In the genomic region with DNA sequence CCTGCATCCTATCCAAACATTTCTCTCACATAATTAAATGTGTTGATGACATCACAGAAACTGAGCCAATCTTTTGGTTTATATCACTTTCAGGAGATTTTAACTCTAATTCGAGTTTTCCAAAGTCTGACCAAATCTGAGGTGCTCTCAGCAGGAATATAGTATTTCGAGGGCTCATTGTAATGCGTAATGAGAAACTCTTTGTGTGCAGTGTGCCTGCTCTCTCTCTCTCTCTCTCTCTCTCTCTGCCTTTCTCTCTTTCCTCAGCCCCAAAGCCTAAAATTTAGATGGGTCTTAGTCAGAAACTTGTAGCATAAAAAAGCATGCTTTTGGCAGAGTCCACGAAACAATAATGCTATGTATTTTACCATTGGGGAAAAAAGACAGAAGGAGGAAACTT, we compare ENCODE assay signal across 2 cellular contexts.
TF ChIP-seq lines count a peak whose summit lies in the region.

No MANE protein-coding gene starts in this region.

TF ChIP-seq in HepG2, 621 proteins besides CTCF, POLR2A, EP300 and RAD21 (continued from another document):
- no peak for TF ChIP-seq ZNF772 (CRISPR knock-in tag; IDR thresholded peaks at IDR 0.05)

TF ChIP-seq in K562, 482 proteins besides CTCF, POLR2A, EP300 and RAD21 (continued from another document):
- TF ChIP-seq, protein P1, sequence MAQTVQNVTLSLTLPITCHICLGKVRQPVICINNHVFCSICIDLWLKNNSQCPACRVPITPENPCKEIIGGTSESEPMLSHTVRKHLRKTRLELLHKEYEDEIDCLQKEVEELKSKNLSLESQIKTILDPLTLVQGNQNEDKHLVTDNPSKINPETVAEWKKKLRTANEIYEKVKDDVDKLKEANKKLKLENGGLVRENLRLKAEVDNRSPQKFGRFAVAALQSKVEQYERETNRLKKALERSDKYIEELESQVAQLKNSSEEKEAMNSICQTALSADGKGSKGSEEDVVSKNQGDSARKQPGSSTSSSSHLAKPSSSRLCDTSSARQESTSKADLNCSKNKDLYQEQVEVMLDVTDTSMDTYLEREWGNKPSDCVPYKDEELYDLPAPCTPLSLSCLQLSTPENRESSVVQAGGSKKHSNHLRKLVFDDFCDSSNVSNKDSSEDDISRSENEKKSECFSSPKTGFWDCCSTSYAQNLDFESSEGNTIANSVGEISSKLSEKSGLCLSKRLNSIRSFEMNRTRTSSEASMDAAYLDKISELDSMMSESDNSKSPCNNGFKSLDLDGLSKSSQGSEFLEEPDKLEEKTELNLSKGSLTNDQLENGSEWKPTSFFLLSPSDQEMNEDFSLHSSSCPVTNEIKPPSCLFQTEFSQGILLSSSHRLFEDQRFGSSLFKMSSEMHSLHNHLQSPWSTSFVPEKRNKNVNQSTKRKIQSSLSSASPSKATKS (CRISPR knock-in tag; IDR thresholded peaks at IDR 0.05) = no peak
- TF ChIP-seq MTA1 (IDR thresholded peaks at IDR 0.05; ENCODE audit: borderline replicate concordance) = no peak
- no peak for TF ChIP-seq MBD2 (IDR thresholded peaks at IDR 0.05; ENCODE audit: borderline replicate concordance, low read depth)
- TF ChIP-seq TFAM (CRISPR knock-in tag; conservative IDR thresholded peaks at IDR 0.05) = no peak
- TF ChIP-seq ZNF263 (CRISPR knock-in tag; IDR thresholded peaks at IDR 0.05; ENCODE audit: borderline replicate concordance) = no peak
- TF ChIP-seq, protein P2, sequence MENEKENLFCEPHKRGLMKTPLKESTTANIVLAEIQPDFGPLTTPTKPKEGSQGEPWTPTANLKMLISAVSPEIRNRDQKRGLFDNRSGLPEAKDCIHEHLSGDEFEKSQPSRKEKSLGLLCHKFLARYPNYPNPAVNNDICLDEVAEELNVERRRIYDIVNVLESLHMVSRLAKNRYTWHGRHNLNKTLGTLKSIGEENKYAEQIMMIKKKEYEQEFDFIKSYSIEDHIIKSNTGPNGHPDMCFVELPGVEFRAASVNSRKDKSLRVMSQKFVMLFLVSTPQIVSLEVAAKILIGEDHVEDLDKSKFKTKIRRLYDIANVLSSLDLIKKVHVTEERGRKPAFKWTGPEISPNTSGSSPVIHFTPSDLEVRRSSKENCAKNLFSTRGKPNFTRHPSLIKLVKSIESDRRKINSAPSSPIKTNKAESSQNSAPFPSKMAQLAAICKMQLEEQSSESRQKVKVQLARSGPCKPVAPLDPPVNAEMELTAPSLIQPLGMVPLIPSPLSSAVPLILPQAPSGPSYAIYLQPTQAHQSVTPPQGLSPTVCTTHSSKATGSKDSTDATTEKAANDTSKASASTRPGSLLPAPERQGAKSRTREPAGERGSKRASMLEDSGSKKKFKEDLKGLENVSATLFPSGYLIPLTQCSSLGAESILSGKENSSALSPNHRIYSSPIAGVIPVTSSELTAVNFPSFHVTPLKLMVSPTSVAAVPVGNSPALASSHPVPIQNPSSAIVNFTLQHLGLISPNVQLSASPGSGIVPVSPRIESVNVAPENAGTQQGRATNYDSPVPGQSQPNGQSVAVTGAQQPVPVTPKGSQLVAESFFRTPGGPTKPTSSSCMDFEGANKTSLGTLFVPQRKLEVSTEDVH (IDR thresholded peaks at IDR 0.05; ENCODE audit: low read depth, partially characterized antibody) = no peak
- no peak for TF ChIP-seq ZNF668 (CRISPR knock-in tag; IDR thresholded peaks at IDR 0.05)
- no peak for TF ChIP-seq ZNF197 (CRISPR knock-in tag; IDR thresholded peaks at IDR 0.05; ENCODE audit: low read depth)
- no peak for TF ChIP-seq ZNF57 (CRISPR knock-in tag; IDR thresholded peaks at IDR 0.05)
- TF ChIP-seq TAF7 (tag; IDR thresholded peaks at IDR 0.05) = no peak
- no peak for TF ChIP-seq PTBP1 (IDR thresholded peaks at IDR 0.05; ENCODE audit: low read depth, low read length)
- TF ChIP-seq KHSRP (IDR thresholded peaks at IDR 0.05) = no peak
- no peak for TF ChIP-seq HMGN3 (IDR thresholded peaks at IDR 0.05; ENCODE audit: borderline replicate concordance, extremely low read depth, insufficient read length, low read depth, low read length)
TF ChIP-seq in K562: peak in this region for 0.
